ENCODE assay signal across 1 cellular context in genomic region chr7:99408347-99409191, GRCh38.
TF ChIP-seq lines count a peak whose summit lies in the region.

TSS of gene BUD31 (plus strand) at chr7:99408969. CDS start at chr7:99411093, 2,124 bp downstream.
TSS of gene PDAP1 (minus strand) at chr7:99408597. CDS start at chr7:99408548, 49 bp downstream.

TF ChIP-seq in HepG2, 621 proteins besides CTCF, POLR2A, EP300 and RAD21 (continued from another document and continues in another):
- TF ChIP-seq RERE (CRISPR knock-in tag; IDR thresholded peaks at IDR 0.05; ENCODE audit: low read depth): no peak
- TF ChIP-seq TAF15 (IDR thresholded peaks at IDR 0.05; ENCODE audit: low read depth, low read length, poor library complexity, severe bottlenecking): no peak
- TF ChIP-seq SNAPC2 (CRISPR knock-in tag; IDR thresholded peaks at IDR 0.05): 0 out of 2 replicates have a peak, but pooled peaks have one; percentile 48
- TF ChIP-seq MXD3 (CRISPR knock-in tag; IDR thresholded peaks at IDR 0.05): peak; percentile 70; the same call in 1 of the 2 replicates
- peak; percentile 85 for TF ChIP-seq SP5 (CRISPR knock-in tag; IDR thresholded peaks at IDR 0.05; ENCODE audit: borderline replicate concordance, low read depth)
- TF ChIP-seq GATAD1 (CRISPR knock-in tag; IDR thresholded peaks at IDR 0.05): peak; percentile 90
- TF ChIP-seq NFE2L2 (IDR thresholded peaks at IDR 0.05; ENCODE audit: low read length): no peak
- no peak for TF ChIP-seq ZNF468 (CRISPR knock-in tag; IDR thresholded peaks at IDR 0.05)
- TF ChIP-seq ZNF556 (CRISPR knock-in tag; IDR thresholded peaks at IDR 0.05; ENCODE audit: borderline replicate concordance): peak; percentile 43; the same call in 1 of the 2 replicates
- no peak for TF ChIP-seq NCOA5 (CRISPR knock-in tag; IDR thresholded peaks at IDR 0.05)
- no peak; the same call in 1 of the 2 replicates for TF ChIP-seq ZNF75D (CRISPR knock-in tag; IDR thresholded peaks at IDR 0.05; ENCODE audit: borderline replicate concordance)
- TF ChIP-seq ZNF616 (CRISPR knock-in tag; IDR thresholded peaks at IDR 0.05; ENCODE audit: low read depth): no peak
- TF ChIP-seq JARID2 (CRISPR knock-in tag; IDR thresholded peaks at IDR 0.05; ENCODE audit: insufficient replicate concordance): no peak
- peak; percentile 74; the same call in 1 of the 2 replicates for TF ChIP-seq IRF9 (CRISPR knock-in tag; IDR thresholded peaks at IDR 0.05; ENCODE audit: borderline replicate concordance)
- TF ChIP-seq MTF2 (CRISPR knock-in tag; IDR thresholded peaks at IDR 0.05; ENCODE audit: borderline replicate concordance): no peak
- TF ChIP-seq PRPF4 (IDR thresholded peaks at IDR 0.05; ENCODE audit: low read depth, low read length, poor library complexity, severe bottlenecking): no peak
- TF ChIP-seq BORCS8-MEF2B (CRISPR knock-in tag; IDR thresholded peaks at IDR 0.05): no peak
- TF ChIP-seq ZNF747 (CRISPR knock-in tag; IDR thresholded peaks at IDR 0.05; ENCODE audit: borderline replicate concordance): no peak
- TF ChIP-seq NRL (CRISPR knock-in tag; IDR thresholded peaks at IDR 0.05; ENCODE audit: borderline replicate concordance): peak; percentile 90; the same call in 1 of the 2 replicates
- no peak; the same call in 1 of the 2 replicates for TF ChIP-seq ZNF557 (CRISPR knock-in tag; IDR thresholded peaks at IDR 0.05)
- TF ChIP-seq TEAD3 (CRISPR knock-in tag; optimal IDR thresholded peaks at IDR 0.05; ENCODE audit: borderline replicate concordance): peak; percentile 88
- peak; percentile 68 for TF ChIP-seq YY1 (IDR thresholded peaks at IDR 0.05; ENCODE audit: insufficient read depth, insufficient replicate concordance, low read depth, low read length)
- TF ChIP-seq NFAT5 (CRISPR knock-in tag; IDR thresholded peaks at IDR 0.05): peak; percentile 36; the same call in 1 of the 2 replicates
- peak; percentile 76; the same call in 1 of the 2 replicates for TF ChIP-seq ZNF839 (CRISPR knock-in tag; IDR thresholded peaks at IDR 0.05; ENCODE audit: borderline replicate concordance)
- TF ChIP-seq MEIS1 (CRISPR knock-in tag; IDR thresholded peaks at IDR 0.05; ENCODE audit: borderline replicate concordance): peak; percentile 72; the same call in 1 of the 2 replicates
- peak; percentile 86 for TF ChIP-seq PHF8 (CRISPR knock-in tag; IDR thresholded peaks at IDR 0.05)
- TF ChIP-seq ZFP36L2 (CRISPR knock-in tag; IDR thresholded peaks at IDR 0.05): peak; percentile 81; the same call in 1 of the 2 replicates
- peak; percentile 94 for TF ChIP-seq ELF1 (CRISPR knock-in tag; IDR thresholded peaks at IDR 0.05)
- TF ChIP-seq SALL2 (CRISPR knock-in tag; IDR thresholded peaks at IDR 0.05): peak; percentile 50; the same call in 1 of the 2 replicates
- no peak for TF ChIP-seq FOXP1 (IDR thresholded peaks at IDR 0.05)
- no peak for TF ChIP-seq FOXP1 (CRISPR knock-in tag; IDR thresholded peaks at IDR 0.05)
- no peak; the same call in 1 of the 2 replicates for TF ChIP-seq ZNF761 (CRISPR knock-in tag; conservative IDR thresholded peaks at IDR 0.05)
- TF ChIP-seq MAZ (IDR thresholded peaks at IDR 0.05; ENCODE audit: borderline replicate concordance, low read depth, low read length): 0 out of 2 replicates have a peak, but pooled peaks have one; percentile 15
- peak; percentile 55; the same call in 1 of the 2 replicates for TF ChIP-seq MAZ (CRISPR knock-in tag; IDR thresholded peaks at IDR 0.05; ENCODE audit: low read depth)
- TF ChIP-seq ZNF12 (CRISPR knock-in tag; IDR thresholded peaks at IDR 0.05): no peak
- TF ChIP-seq GPN1 (CRISPR knock-in tag; IDR thresholded peaks at IDR 0.05; ENCODE audit: borderline replicate concordance): no peak
- TF ChIP-seq ZNF143 (CRISPR knock-in tag; IDR thresholded peaks at IDR 0.05): no peak; the same call in 1 of the 2 replicates
- TF ChIP-seq ZNF124 (CRISPR knock-in tag; IDR thresholded peaks at IDR 0.05): peak; percentile 80
- no peak; the same call in 1 of the 2 replicates for TF ChIP-seq RFX5 (IDR thresholded peaks at IDR 0.05; ENCODE audit: low read depth, low read length)
- no peak for TF ChIP-seq MZF1 (CRISPR knock-in tag; IDR thresholded peaks at IDR 0.05; ENCODE audit: borderline replicate concordance)
- no peak for TF ChIP-seq ISX (CRISPR knock-in tag; conservative IDR thresholded peaks at IDR 0.05)
- TF ChIP-seq KLF16 (CRISPR knock-in tag; IDR thresholded peaks at IDR 0.05): peak in 1 of 2 experiments; percentile 93; a peak in 2 of 4 replicates
- no peak for TF ChIP-seq ZNF503 (CRISPR knock-in tag; IDR thresholded peaks at IDR 0.05)
- peak; percentile 92 for TF ChIP-seq ZGPAT (CRISPR knock-in tag; IDR thresholded peaks at IDR 0.05)
- no peak for TF ChIP-seq ZSCAN20 (CRISPR knock-in tag; IDR thresholded peaks at IDR 0.05; ENCODE audit: borderline replicate concordance)
- TF ChIP-seq CSRNP1 (CRISPR knock-in tag; IDR thresholded peaks at IDR 0.05): 0 out of 2 replicates have a peak, but pooled peaks have one; percentile 68
- TF ChIP-seq KMT2B (CRISPR knock-in tag; IDR thresholded peaks at IDR 0.05): peak; percentile 94
- peak; percentile 95 for TF ChIP-seq THAP11 (CRISPR knock-in tag; IDR thresholded peaks at IDR 0.05)
- TF ChIP-seq ATF1 (CRISPR knock-in tag; IDR thresholded peaks at IDR 0.05): peak; percentile 76
- no peak; the same call in 1 of the 2 replicates for TF ChIP-seq KLF13 (CRISPR knock-in tag; IDR thresholded peaks at IDR 0.05)
- no peak for TF ChIP-seq REXO4 (CRISPR knock-in tag; IDR thresholded peaks at IDR 0.05; ENCODE audit: borderline replicate concordance)
- no peak for TF ChIP-seq ZNF446 (CRISPR knock-in tag; IDR thresholded peaks at IDR 0.05)
- peak; percentile 77 for TF ChIP-seq RFX3 (CRISPR knock-in tag; IDR thresholded peaks at IDR 0.05)
- no peak for TF ChIP-seq REL (CRISPR knock-in tag; conservative IDR thresholded peaks at IDR 0.05)
